23 cellular contexts compared by ENCODE assay signal in genomic region chrX:65194547-65194946, GRCh38.
"Had no signal": no experiment of that assay in that cellular context is flagged by ENCODE, and none has a peak within 500 bp of the region (broad histone marks: within the 10 kb centered on the region; RNA-seq: fewer than 3 reads in every experiment).

No MANE protein-coding gene starts in this region.

- H3K4me1 ChIP-seq: SJSA1 had no signal

- DNase-seq: IMR-90, Kasumi-1, MM.1S, NCI-H1092 treated with DMSO at 0.1 percent for 48 hours, NCI-H1436, NCI-H187, NCI-H2029, NCI-H2081 treated with DMSO at 0.1 percent for 48 hours, NCI-H2171, NCI-H226, NCI-H446, NCI-H510A, NCI-H524 treated with DMSO at 0.1 percent for 48 hours, NCI-H69, NCI-H774, Right ventricle myocardium superior, RPMI8226, SIG-M5 had no signal

- ATAC-seq: K562 had no signal

- H3K27me3 ChIP-seq: SJSA1 had no signal

- H3K27ac ChIP-seq: KMS-11, SJSA1, SK-N-MC had no signal

- H3K4me3 ChIP-seq: K562, SJSA1, SK-N-MC had no signal

- FAIRE-seq: K562, RCC 7860 had no signal

- H3K9ac ChIP-seq: KMS-11 had no signal

- H3K36me3 ChIP-seq: SJSA1 had no signal

- H3K9me3 ChIP-seq: SJSA1 had no signal
